8 cellular contexts compared by ENCODE assay signal in the genomic region with DNA sequence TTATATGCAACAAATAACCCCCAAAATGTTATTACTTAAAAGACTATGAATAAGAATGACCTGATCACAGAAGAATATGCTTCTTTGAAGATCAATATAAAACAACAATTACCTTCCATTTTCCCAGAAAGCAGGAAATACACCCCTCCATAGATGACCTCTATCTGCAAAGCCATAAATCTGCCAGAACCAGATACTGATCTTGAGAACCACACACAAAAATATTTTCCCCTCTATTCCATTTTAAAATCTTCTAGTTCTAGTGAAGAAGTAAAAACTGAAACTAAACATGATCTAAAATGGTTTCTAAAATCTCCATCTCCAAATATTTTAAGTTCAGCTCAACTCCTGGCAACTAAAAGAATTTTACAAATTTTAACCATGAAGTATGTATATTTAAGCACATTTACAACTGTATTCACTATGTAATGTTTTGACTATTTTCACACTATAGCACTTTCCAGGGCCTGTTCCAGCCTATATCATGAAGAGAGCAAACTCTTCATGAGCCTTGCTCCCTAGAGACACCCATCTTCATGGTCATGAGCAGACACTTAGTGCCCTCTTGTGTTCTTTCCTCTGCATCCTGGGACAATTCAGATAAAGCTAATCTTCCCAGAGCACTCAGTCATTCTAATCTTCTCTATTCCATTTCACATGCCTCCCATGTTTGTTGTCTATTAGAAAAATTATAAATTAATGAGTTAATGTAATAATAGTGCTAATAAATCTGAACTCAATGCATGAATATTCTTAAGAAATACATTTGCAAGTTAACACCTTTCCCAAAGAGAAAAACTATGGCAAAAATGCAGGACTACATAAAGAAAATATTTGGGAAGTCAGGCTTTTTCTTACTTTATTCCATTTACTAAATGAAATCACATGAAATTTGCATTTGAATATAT.
A peak's percentile ranks its signal among the peaks of the same experiment; 100 is the strongest.
DNase-seq lines count a peak whose midpoint lies in the region; ATAC-seq and TF ChIP-seq lines count a peak whose summit lies in the region.

No MANE protein-coding gene starts in this region.

- CTCF ChIA-PET in BJ (lab: Yijun Ruan, JAX) (interaction anchor here (0.6 to 1.6 kb wide), 8 partner anchors 9 to 439 kb away, joined by 3 to 6 read pairs (median 4); no protein-coding TSS in a partner anchor), Panc1 (lab: Charles Lee) (interaction anchor here (0.6 kb wide), 1 partner anchor 252 kb away, joined by 3 read pairs; no protein-coding TSS in a partner anchor)

- intact Hi-C loops in Panc1 (cut with micrococcal nuclease; ENCODE audit: unreplicated experiment) (no loop called here), psoas muscle (cut with DNase I) (loop anchor here (2.0 to 5.0 kb wide), 2 partner anchors 47 to 431 kb away; no protein-coding TSS in a partner anchor)

- BruUV-seq in Panc1 (replicated peaks; lab: Mats Ljungman, UMichigan): no TSS peak

- POLR2A ChIA-PET in BJ (lab: Charles Lee) (no interaction called here), Panc1 (lab: Charles Lee) (no interaction called here)

- in situ Hi-C loops in HAP-1 (cut with MboI; ENCODE audit: low sequenced_read_pairs) (no loop called here), Panc1 (cut with HindIII; ENCODE audit: low pct_unique_long_range_greater_than_20kb, low sequenced_read_pairs) (no loop called here)

- TF ChIP-seq CTCF in BJ (IDR thresholded peaks at IDR 0.05; ENCODE audit: insufficient read depth, low read depth, low read length) (peak; percentile 48), Panc1 (IDR thresholded peaks at IDR 0.05) (peak; percentile 53; the same call in 1 of the 2 replicates), epithelial cell of proximal tubule (conservative IDR thresholded peaks at IDR 0.05; ENCODE audit: low read depth, low read length) (peak; percentile 62), psoas muscle (IDR thresholded peaks at IDR 0.05) (peak; percentile 45)

- H3K4me3 ChIP-seq in BJ (ENCODE audit: low read depth, low read length): no peak overlapping the region
- H3K4me3 ChIP-seq in HAP-1: no peak overlapping the region
- H3K4me3 ChIP-seq in Panc1 (ENCODE audit: low read depth in 2 of 2, low read length in 2 of 2): no peak overlapping the region
- no peak overlapping the region for H3K4me3 ChIP-seq in epithelial cell of proximal tubule (ENCODE audit: low read depth, low read length)
- H3K4me3 ChIP-seq in psoas muscle: no peak overlapping the region

- H3K9me3 ChIP-seq in HAP-1 (0 out of 2 replicates have a peak, but pooled peaks cover 2% of the 10 kb centered on the region), Panc1 (ENCODE audit: control insufficient read depth, insufficient read depth, low read depth, low read length) (no peaks in the 10 kb centered on the region), psoas muscle (no peaks in the 10 kb centered on the region)

- H3K27me3 ChIP-seq in BJ (ENCODE audit: control insufficient read depth, insufficient read depth, low read length): no peaks in the 10 kb centered on the region
- H3K27me3 ChIP-seq in HAP-1 (ENCODE audit: low read depth): no peaks in the 10 kb centered on the region
- no peaks in the 10 kb centered on the region for H3K27me3 ChIP-seq in Panc1 (ENCODE audit: control insufficient read depth, insufficient read depth, low read length)
- H3K27me3 ChIP-seq in psoas muscle (ENCODE audit: insufficient read depth in 3 of 3, low read length in 2 of 3): no peaks in the 10 kb centered on the region

- ATAC-seq in Panc1 (peak; percentile 78), psoas muscle (peak; percentile 61 to 90 (median 75)), GM21367 (IDR thresholded peaks at IDR 0.05; ENCODE audit: unreplicated experiment) (no peak), GM21526 (IDR thresholded peaks at IDR 0.05; ENCODE audit: low FRiP score, unreplicated experiment) (no peak)

- H3K4me1 ChIP-seq in HAP-1: peaks cover 9% of the 10 kb centered on the region
- no peaks in the 10 kb centered on the region for H3K4me1 ChIP-seq in Panc1 (ENCODE audit: control insufficient read depth, insufficient read depth, low read length)
- peaks cover 12% of the 10 kb centered on the region for H3K4me1 ChIP-seq in psoas muscle

- DNase-seq in BJ (ENCODE audit: low read depth) (no peak), HAP-1 (ENCODE audit: low spot score in 2 of 2) (peak; percentile 15 to 47), Panc1 (ENCODE audit: low read depth, low spot score) (no peak), epithelial cell of proximal tubule (ENCODE audit: low read depth) (no peak), psoas muscle (no peak)
- DNase-seq in activated effector memory CD4-positive, alpha-beta T cell treated with anti-CD3 and anti-CD28 coated beads, Interleukin-2, amount 50 U/mL, for 16 hours: no peak

- H3K36me3 ChIP-seq in BJ (ENCODE audit: control insufficient read depth, insufficient read depth, low read length): peaks cover 2% of the 10 kb centered on the region
- H3K36me3 ChIP-seq in HAP-1 (replicated peaks): peaks cover 10% of the 10 kb centered on the region
- H3K36me3 ChIP-seq in Panc1 (ENCODE audit: control insufficient read depth, insufficient read depth, low read length): no peaks in the 10 kb centered on the region; the same call in 1 of the 2 replicates
- H3K36me3 ChIP-seq in psoas muscle (ENCODE audit: insufficient read depth in 1 of 2, low read depth in 1 of 2): peaks cover 0 to 38% of the 10 kb centered on the region in 2 donors

- no peak overlapping the region for H3K27ac ChIP-seq in Panc1 (ENCODE audit: low read length)
- H3K27ac ChIP-seq in psoas muscle: no peak overlapping the region

Comparison
In these comparisons a context has a peak if more than half of its experiments do, and no peak if none do; other contexts are left out.
1. DNase-seq: peak in HAP-1 (2 of 2); none in BJ (single experiment), Panc1 (single experiment), epithelial cell of proximal tubule (single experiment), psoas muscle (0 of 2) and activated effector memory CD4-positive, alpha-beta T cell treated with anti-CD3 and anti-CD28 coated beads, Interleukin-2, amount 50 U/mL, for 16 hours (single experiment).
2. ATAC-seq: peak in Panc1 (single experiment) and psoas muscle (4 of 4); none in GM21367 (single experiment) and GM21526 (single experiment).
3. Peak in every context shown above with its lines, with median percentiles within 50 percentile points of each other: CTCF ChIP-seq.